Comparison of ENCODE assay signal across 8 cellular contexts in genomic region chr17:39591958-39592954, GRCh38. TPM values are rescaled to one million over a fixed set of nuclear protein-coding genes. Genes with fewer than 3 reads are reported as not detected.
A peak's percentile ranks its signal among the peaks of the same experiment; 100 is the strongest.
DNase-seq lines count a peak whose midpoint lies in the region; ATAC-seq, FAIRE-seq and TF ChIP-seq lines count a peak whose summit lies in the region.
"Had no signal": no experiment of that assay in that cellular context is flagged by ENCODE, and none has a peak within 500 bp of the region (broad histone marks: within the 10 kb centered on the region; RNA-seq: fewer than 3 reads in every experiment).

No MANE protein-coding gene starts in this region.

- no peaks in the 10 kb centered on the region for H3K9me3 ChIP-seq in K562 (replicated peaks; ENCODE audit: control insufficient read depth, insufficient read depth, low read depth, low read length)

- intact Hi-C loops in K562 (cut with micrococcal nuclease), result no loop called here

- H3K4me1 ChIP-seq in K562 (replicated peaks in 1 of 2; ENCODE audit: control insufficient read depth in 2 of 2, insufficient read depth in 2 of 2, low read length in 2 of 2), result peaks cover 0 to 7% of the 10 kb centered on the region in 2 experiments; a peak in 1 of 5 replicates

- TF ChIP-seq RAD21 in K562 (CRISPR knock-in tag; conservative IDR thresholded peaks at IDR 0.05 in 1 of 2, IDR thresholded peaks at IDR 0.05 in 1 of 2), result no peak

- TF ChIP-seq POLR2A in K562 (conservative IDR thresholded peaks at IDR 0.05), result no peak

- H3K4me3 ChIP-seq in GM12865 (ENCODE audit: low read depth, low read length) (no peak overlapping the region), K562 (no peak overlapping the region)

- H3K9me1 ChIP-seq in K562 (ENCODE audit: control insufficient read depth, insufficient read depth, low read length), result no peaks in the 10 kb centered on the region

- H3K9ac ChIP-seq in K562 (ENCODE audit: insufficient read depth in 1 of 2, low read depth in 2 of 2, low read length in 2 of 2), result no peak overlapping the region

- in situ Hi-C loops in K562 (cut with MboI), result no loop called here

- BruUV-seq in K562 (replicated peaks; lab: Mats Ljungman, UMichigan), result no TSS peak

- peak; percentile 70 for ATAC-seq in K562
- ATAC-seq in GM21619 (IDR thresholded peaks at IDR 0.05; ENCODE audit: unreplicated experiment), result no peak

- TF ChIP-seq CTCF in GM12865 (IDR thresholded peaks at IDR 0.05; ENCODE audit: insufficient read depth, low read depth, low read length, missing control alignments), result no peak
- no peak for TF ChIP-seq CTCF in K562 (IDR thresholded peaks at IDR 0.05 in 2 of 3, conservative IDR thresholded peaks at IDR 0.05 in 1 of 3; ENCODE audit: insufficient read depth in 2 of 3, low read depth in 1 of 3, low read length in 3 of 3)

- CTCF ChIA-PET in K562 (lab: Yijun Ruan, JAX; ENCODE audit: low intra/inter-chr PET ratio), result no interaction called here

- DNase-seq in GM12865 (ENCODE audit: low read depth) (peak; percentile 49), NCI-H1048 (lab: John Stamatoyannopoulos, UW) (peak; percentile 45), K562 (ENCODE audit: extremely low read depth in 1 of 4, low spot score in 3 of 4) (peak; percentile 59 to 75 (median 62)), lung microvascular endothelial cell (ENCODE audit: low read depth in 2 of 2) (peak; percentile 47 to 67), NCI-H2029 treated with DMSO at 0.1 percent for 48 hours (lab: John Stamatoyannopoulos, UW) (no peak), NCI-H2107 (lab: John Stamatoyannopoulos, UW) (no peak)

- H3K27ac ChIP-seq in K562 (ENCODE audit: extremely low read depth, low read depth, low read length), result no peak overlapping the region

- no peak for TF ChIP-seq EP300 in K562 (IDR thresholded peaks at IDR 0.05; ENCODE audit: low read length)

- no peak overlapping the region for H3K4me2 ChIP-seq in K562 (ENCODE audit: insufficient read depth, low read length)

- no peak overlapping the region for H2AFZ ChIP-seq in K562 (ENCODE audit: low read depth, low read length)

- peaks cover 6% of the 10 kb centered on the region; the same call in 1 of the 2 replicates for H4K20me1 ChIP-seq in K562 (replicated peaks; ENCODE audit: control insufficient read depth, insufficient read depth, low read length)

- peak; percentile 88 for FAIRE-seq in K562 (lab: Jason Lieb, UNC)
- FAIRE-seq: colon had no signal

- peaks cover 9 to 30% of the 10 kb centered on the region in 2 experiments for H3K27me3 ChIP-seq in K562 (ENCODE audit: control insufficient read depth in 2 of 2, insufficient read depth in 2 of 2, low read length in 2 of 2)

- H3K36me3 ChIP-seq in K562 (ENCODE audit: control insufficient read depth, insufficient read depth, low read length), result no peaks in the 10 kb centered on the region

- H3K79me2 ChIP-seq in K562 (ENCODE audit: control insufficient read depth, insufficient read depth, low read length), result no peaks in the 10 kb centered on the region

- POLR2A ChIA-PET in K562 (lab: Yijun Ruan, JAX), result no interaction called here

- WGBS in K562 (ENCODE audit: insufficient coverage, low coverage, missing lambda C conversion rate), result 1% methylated on average over 22 of the region's 22 CpGs

TF ChIP-seq in K562, 482 proteins besides CTCF, POLR2A, EP300 and RAD21 (continues in another document):
- no peak for TF ChIP-seq FIP1L1 (IDR thresholded peaks at IDR 0.05; ENCODE audit: low read depth, low read length, poor library complexity, severe bottlenecking)
- TF ChIP-seq NCOA1 (IDR thresholded peaks at IDR 0.05; ENCODE audit: low read depth), result peak; percentile 55; the same call in 1 of the 2 replicates

RNA-seq across cellular contexts. Expression of gene NEUROD2, which starts 15.5 kb away (rescaled TPM):
- total RNA-seq in K562 (2011; cell fraction: chromatin; rRNA removed; ENCODE audit: low replicate concordance), result not detected in 2 replicates
- not detected in 2 replicates for total RNA-seq in K562 (2011; cell fraction: nucleolus; rRNA removed)
- not detected in 2 replicates for total RNA-seq in K562 (2011; cell fraction: nucleoplasm; rRNA removed)
- total RNA-seq in K562 (2014; rRNA removed) (not detected in 2 replicates), K562 (2014; rRNA removed; fragmentation: Illumina TruSeq; extraction: Trizol) (not detected in 2 replicates), K562 (2015; rRNA removed; fragmentation: Illumina TruSeq; extraction: Trizol) (not detected in 2 replicates), K562 (2021) (not detected in 2 replicates), lung microvascular endothelial cell (not detected in 2 replicates)
- polyA plus RNA-seq in K562 (2011; rRNA removed) (not detected in 2 replicates), K562 (2014; fragmentation: Illumina TruSeq; extraction: Trizol) (not detected in 2 replicates), K562 (2014; fragmentation: Nextera tagmentation; extraction: Ambion mirVana) (not detected), K562 (2014; rRNA removed) (not detected in 2 replicates)
- not detected in 2 replicates for polyA plus RNA-seq in K562 (2011; cell fraction: cytosol; rRNA removed)
- not detected in 2 replicates for polyA plus RNA-seq in K562 (2011; cell fraction: nucleus; rRNA removed)
- polyA plus RNA-seq in K562 (2012), result 0.01 TPM in 1 of 2 replicates, not detected in the other
- polyA minus RNA-seq in K562 (2011; rRNA and poly(A)+ RNA removed), result not detected in 2 replicates
- polyA minus RNA-seq in K562 (2011; cell fraction: cytosol; rRNA and poly(A)+ RNA removed), result not detected in 2 replicates
- polyA minus RNA-seq in K562 (2011; cell fraction: nucleus; rRNA and poly(A)+ RNA removed), result not detected in 2 replicates

RNA-seq across cellular contexts. Expression of gene PPP1R1B, which starts 34.5 kb away (rescaled TPM):
- total RNA-seq in K562 (2011; cell fraction: chromatin; rRNA removed; ENCODE audit: low replicate concordance), result not detected in 2 replicates
- not detected in 2 replicates for total RNA-seq in K562 (2011; cell fraction: nucleolus; rRNA removed)
- total RNA-seq in K562 (2011; cell fraction: nucleoplasm; rRNA removed), result not detected in 2 replicates
- not detected in 2 replicates for total RNA-seq in K562 (2014; rRNA removed)
- total RNA-seq in K562 (2014; rRNA removed; fragmentation: Illumina TruSeq; extraction: Trizol), result 0.07 TPM in 1 of 2 replicates, not detected in the other
- not detected in 2 replicates for total RNA-seq in K562 (2015; rRNA removed; fragmentation: Illumina TruSeq; extraction: Trizol)
- total RNA-seq in K562 (2021), result 0.18 TPM in 1 of 2 replicates, not detected in the other
- polyA plus RNA-seq in K562 (2011; rRNA removed), result 0.10 TPM in 1 of 2 replicates, not detected in the other
- 0.15 TPM in 1 of 2 replicates, not detected in the other for polyA plus RNA-seq in K562 (2011; cell fraction: cytosol; rRNA removed)
- polyA plus RNA-seq in K562 (2011; cell fraction: nucleus; rRNA removed), result 0.07 TPM in 1 of 2 replicates, not detected in the other
- polyA plus RNA-seq in K562 (2012), result 0.06 and 0.14 TPM in 2 replicates
- polyA plus RNA-seq in K562 (2014; fragmentation: Illumina TruSeq; extraction: Trizol), result 0.10 TPM in 1 of 2 replicates, not detected in the other
- under 1 TPM in 1 of 2 experiments, not detected in 1; 0.07 TPM for polyA plus RNA-seq in K562 (2014; fragmentation: Nextera tagmentation; extraction: Ambion mirVana)
- not detected in 2 replicates for polyA plus RNA-seq in K562 (2014; rRNA removed)
- polyA minus RNA-seq in K562 (2011; rRNA and poly(A)+ RNA removed), result not detected in 2 replicates
- not detected in 2 replicates for polyA minus RNA-seq in K562 (2011; cell fraction: cytosol; rRNA and poly(A)+ RNA removed)
- polyA minus RNA-seq in K562 (2011; cell fraction: nucleus; rRNA and poly(A)+ RNA removed), result not detected in 2 replicates
- not detected in 2 replicates for total RNA-seq in lung microvascular endothelial cell

RNA-seq across cellular contexts. Expression of gene STARD3, which starts 44.7 kb away (rescaled TPM):
- 89.9 and 212 TPM in 2 replicates for total RNA-seq in K562 (2011; cell fraction: chromatin; rRNA removed; ENCODE audit: low replicate concordance)
- total RNA-seq in K562 (2011; cell fraction: nucleolus; rRNA removed), result 162 and 190 TPM in 2 replicates
- total RNA-seq in K562 (2011; cell fraction: nucleoplasm; rRNA removed), result 132 TPM in 2 replicates
- total RNA-seq in K562 (2014; rRNA removed) (41.1 and 46.0 TPM in 2 replicates), K562 (2014; rRNA removed; fragmentation: Illumina TruSeq; extraction: Trizol) (18.6 and 22.0 TPM in 2 replicates), K562 (2015; rRNA removed; fragmentation: Illumina TruSeq; extraction: Trizol) (31.6 and 32.1 TPM in 2 replicates), K562 (2021) (60.2 and 69.3 TPM in 2 replicates), lung microvascular endothelial cell (29.2 and 52.0 TPM in 2 replicates)
- polyA plus RNA-seq in K562 (2011; rRNA removed) (64.4 and 64.9 TPM in 2 replicates), K562 (2014; fragmentation: Illumina TruSeq; extraction: Trizol) (51.1 and 62.4 TPM in 2 replicates), K562 (2014; fragmentation: Nextera tagmentation; extraction: Ambion mirVana) (1 to 10 TPM in 1 of 2 experiments, under 1 TPM in 1; 0.63 to 1.9 TPM), K562 (2014; rRNA removed) (79.9 and 87.0 TPM in 2 replicates)
- 45.8 and 114 TPM in 2 replicates for polyA plus RNA-seq in K562 (2011; cell fraction: cytosol; rRNA removed)
- polyA plus RNA-seq in K562 (2011; cell fraction: nucleus; rRNA removed), result 254 and 418 TPM in 2 replicates
- 58.5 and 83.7 TPM in 2 replicates for polyA plus RNA-seq in K562 (2012)
- 27.4 and 54.1 TPM in 2 replicates for polyA minus RNA-seq in K562 (2011; rRNA and poly(A)+ RNA removed)
- polyA minus RNA-seq in K562 (2011; cell fraction: cytosol; rRNA and poly(A)+ RNA removed), result 25.1 and 39.6 TPM in 2 replicates
- 62.2 and 85.6 TPM in 2 replicates for polyA minus RNA-seq in K562 (2011; cell fraction: nucleus; rRNA and poly(A)+ RNA removed)

Comparison
In these comparisons a context has a peak if more than half of its experiments do, and no peak if none do; other contexts are left out.
1. DNase-seq: peak in GM12865 (single experiment), NCI-H1048 (single experiment), K562 (4 of 4) and lung microvascular endothelial cell (2 of 2); none in NCI-H2029 treated with DMSO at 0.1 percent for 48 hours (single experiment) and NCI-H2107 (single experiment).